In the genomic region with DNA sequence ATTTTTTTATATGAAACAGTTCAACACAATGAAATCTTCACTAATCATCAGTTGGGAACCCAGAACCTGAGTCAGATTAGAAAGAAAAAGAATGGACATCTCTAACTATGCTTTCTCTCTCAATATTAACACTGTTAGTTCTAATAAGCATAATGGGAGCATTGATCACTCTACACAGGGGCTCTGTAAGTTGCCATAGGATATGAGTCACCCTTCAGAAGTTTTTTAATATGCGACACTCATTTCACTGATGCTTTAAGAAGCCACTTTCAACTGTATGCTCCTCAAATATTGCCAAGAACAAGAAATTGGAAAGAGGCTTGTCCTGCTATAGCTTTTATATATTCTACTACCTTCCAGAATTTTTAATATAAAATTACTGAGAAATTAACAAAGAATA, we compare ENCODE assay signal across 1 cellular context.
TF ChIP-seq lines count a peak whose summit lies in the region.

No MANE protein-coding gene starts in this region.

TF ChIP-seq in GM12878, 131 proteins besides CTCF, POLR2A, EP300 and RAD21 (continued from another document):
- TF ChIP-seq, protein P1, sequence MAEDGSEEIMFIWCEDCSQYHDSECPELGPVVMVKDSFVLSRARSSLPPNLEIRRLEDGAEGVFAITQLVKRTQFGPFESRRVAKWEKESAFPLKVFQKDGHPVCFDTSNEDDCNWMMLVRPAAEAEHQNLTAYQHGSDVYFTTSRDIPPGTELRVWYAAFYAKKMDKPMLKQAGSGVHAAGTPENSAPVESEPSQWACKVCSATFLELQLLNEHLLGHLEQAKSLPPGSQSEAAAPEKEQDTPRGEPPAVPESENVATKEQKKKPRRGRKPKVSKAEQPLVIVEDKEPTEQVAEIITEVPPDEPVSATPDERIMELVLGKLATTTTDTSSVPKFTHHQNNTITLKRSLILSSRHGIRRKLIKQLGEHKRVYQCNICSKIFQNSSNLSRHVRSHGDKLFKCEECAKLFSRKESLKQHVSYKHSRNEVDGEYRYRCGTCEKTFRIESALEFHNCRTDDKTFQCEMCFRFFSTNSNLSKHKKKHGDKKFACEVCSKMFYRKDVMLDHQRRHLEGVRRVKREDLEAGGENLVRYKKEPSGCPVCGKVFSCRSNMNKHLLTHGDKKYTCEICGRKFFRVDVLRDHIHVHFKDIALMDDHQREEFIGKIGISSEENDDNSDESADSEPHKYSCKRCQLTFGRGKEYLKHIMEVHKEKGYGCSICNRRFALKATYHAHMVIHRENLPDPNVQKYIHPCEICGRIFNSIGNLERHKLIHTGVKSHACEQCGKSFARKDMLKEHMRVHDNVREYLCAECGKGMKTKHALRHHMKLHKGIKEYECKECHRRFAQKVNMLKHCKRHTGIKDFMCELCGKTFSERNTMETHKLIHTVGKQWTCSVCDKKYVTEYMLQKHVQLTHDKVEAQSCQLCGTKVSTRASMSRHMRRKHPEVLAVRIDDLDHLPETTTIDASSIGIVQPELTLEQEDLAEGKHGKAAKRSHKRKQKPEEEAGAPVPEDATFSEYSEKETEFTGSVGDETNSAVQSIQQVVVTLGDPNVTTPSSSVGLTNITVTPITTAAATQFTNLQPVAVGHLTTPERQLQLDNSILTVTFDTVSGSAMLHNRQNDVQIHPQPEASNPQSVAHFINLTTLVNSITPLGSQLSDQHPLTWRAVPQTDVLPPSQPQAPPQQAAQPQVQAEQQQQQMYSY (CRISPR knock-in tag; IDR thresholded peaks at IDR 0.05), result no peak
- TF ChIP-seq, protein P2, sequence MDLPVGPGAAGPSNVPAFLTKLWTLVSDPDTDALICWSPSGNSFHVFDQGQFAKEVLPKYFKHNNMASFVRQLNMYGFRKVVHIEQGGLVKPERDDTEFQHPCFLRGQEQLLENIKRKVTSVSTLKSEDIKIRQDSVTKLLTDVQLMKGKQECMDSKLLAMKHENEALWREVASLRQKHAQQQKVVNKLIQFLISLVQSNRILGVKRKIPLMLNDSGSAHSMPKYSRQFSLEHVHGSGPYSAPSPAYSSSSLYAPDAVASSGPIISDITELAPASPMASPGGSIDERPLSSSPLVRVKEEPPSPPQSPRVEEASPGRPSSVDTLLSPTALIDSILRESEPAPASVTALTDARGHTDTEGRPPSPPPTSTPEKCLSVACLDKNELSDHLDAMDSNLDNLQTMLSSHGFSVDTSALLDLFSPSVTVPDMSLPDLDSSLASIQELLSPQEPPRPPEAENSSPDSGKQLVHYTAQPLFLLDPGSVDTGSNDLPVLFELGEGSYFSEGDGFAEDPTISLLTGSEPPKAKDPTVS (IDR thresholded peaks at IDR 0.05; ENCODE audit: low read depth, low read length), result no peak
- no peak for TF ChIP-seq ZNF384 (IDR thresholded peaks at IDR 0.05; ENCODE audit: borderline replicate concordance, low read depth, low read length)
- no peak for TF ChIP-seq SMAD1 (IDR thresholded peaks at IDR 0.05; ENCODE audit: low read depth, partially characterized antibody)
- TF ChIP-seq NFYA (IDR thresholded peaks at IDR 0.05; ENCODE audit: borderline replicate concordance, low read depth, low read length), result no peak
- no peak for TF ChIP-seq PML (IDR thresholded peaks at IDR 0.05; ENCODE audit: low read length)
- no peak for TF ChIP-seq ESRRA (IDR thresholded peaks at IDR 0.05; ENCODE audit: low read length)
- TF ChIP-seq TAF1 (IDR thresholded peaks at IDR 0.05; ENCODE audit: borderline replicate concordance, low read depth, low read length), result no peak
- TF ChIP-seq GATAD2B (conservative IDR thresholded peaks at IDR 0.05; ENCODE audit: low read depth), result no peak
- TF ChIP-seq YBX1 (IDR thresholded peaks at IDR 0.05), result no peak
- TF ChIP-seq ZZZ3 (IDR thresholded peaks at IDR 0.05; ENCODE audit: control insufficient read depth, insufficient read length, low read depth), result no peak
- TF ChIP-seq TCF3 (IDR thresholded peaks at IDR 0.05; ENCODE audit: borderline replicate concordance, insufficient read depth, low read depth, low read length), result no peak
- no peak for TF ChIP-seq USF1 (IDR thresholded peaks at IDR 0.05; ENCODE audit: borderline replicate concordance, extremely low read length, insufficient read depth, low read depth, low read length)
- no peak for TF ChIP-seq SKIL (IDR thresholded peaks at IDR 0.05; ENCODE audit: low read depth, poor library complexity, severe bottlenecking)
- TF ChIP-seq MEF2A (IDR thresholded peaks at IDR 0.05; ENCODE audit: insufficient read depth, low read depth, low read length), result no peak
